Comparison of ENCODE assay signal across 1 cellular context in genomic region chr5:14913141-14913540, GRCh38.
TF ChIP-seq lines count a peak whose summit lies in the region.

No MANE protein-coding gene starts in this region.

TF ChIP-seq in GM23338, 12 proteins besides CTCF, POLR2A, EP300 and RAD21 (continued from another document):
- no peak for TF ChIP-seq ZNF462 (CRISPR knock-in tag; IDR thresholded peaks at IDR 0.05)
- TF ChIP-seq, protein P1, sequence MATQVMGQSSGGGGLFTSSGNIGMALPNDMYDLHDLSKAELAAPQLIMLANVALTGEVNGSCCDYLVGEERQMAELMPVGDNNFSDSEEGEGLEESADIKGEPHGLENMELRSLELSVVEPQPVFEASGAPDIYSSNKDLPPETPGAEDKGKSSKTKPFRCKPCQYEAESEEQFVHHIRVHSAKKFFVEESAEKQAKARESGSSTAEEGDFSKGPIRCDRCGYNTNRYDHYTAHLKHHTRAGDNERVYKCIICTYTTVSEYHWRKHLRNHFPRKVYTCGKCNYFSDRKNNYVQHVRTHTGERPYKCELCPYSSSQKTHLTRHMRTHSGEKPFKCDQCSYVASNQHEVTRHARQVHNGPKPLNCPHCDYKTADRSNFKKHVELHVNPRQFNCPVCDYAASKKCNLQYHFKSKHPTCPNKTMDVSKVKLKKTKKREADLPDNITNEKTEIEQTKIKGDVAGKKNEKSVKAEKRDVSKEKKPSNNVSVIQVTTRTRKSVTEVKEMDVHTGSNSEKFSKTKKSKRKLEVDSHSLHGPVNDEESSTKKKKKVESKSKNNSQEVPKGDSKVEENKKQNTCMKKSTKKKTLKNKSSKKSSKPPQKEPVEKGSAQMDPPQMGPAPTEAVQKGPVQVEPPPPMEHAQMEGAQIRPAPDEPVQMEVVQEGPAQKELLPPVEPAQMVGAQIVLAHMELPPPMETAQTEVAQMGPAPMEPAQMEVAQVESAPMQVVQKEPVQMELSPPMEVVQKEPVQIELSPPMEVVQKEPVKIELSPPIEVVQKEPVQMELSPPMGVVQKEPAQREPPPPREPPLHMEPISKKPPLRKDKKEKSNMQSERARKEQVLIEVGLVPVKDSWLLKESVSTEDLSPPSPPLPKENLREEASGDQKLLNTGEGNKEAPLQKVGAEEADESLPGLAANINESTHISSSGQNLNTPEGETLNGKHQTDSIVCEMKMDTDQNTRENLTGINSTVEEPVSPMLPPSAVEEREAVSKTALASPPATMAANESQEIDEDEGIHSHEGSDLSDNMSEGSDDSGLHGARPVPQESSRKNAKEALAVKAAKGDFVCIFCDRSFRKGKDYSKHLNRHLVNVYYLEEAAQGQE (IDR thresholded peaks at IDR 0.05; ENCODE audit: unreplicated experiment), result no peak
- no peak for TF ChIP-seq POLR2AphosphoS5 (IDR thresholded peaks at IDR 0.05; ENCODE audit: low read depth)
- no peak for TF ChIP-seq ZNF331 (CRISPR knock-in tag; IDR thresholded peaks at IDR 0.05; ENCODE audit: low read depth)
- no peak for TF ChIP-seq STAT1 (IDR thresholded peaks at IDR 0.05; ENCODE audit: unreplicated experiment)
- no peak for TF ChIP-seq EZH2 (IDR thresholded peaks at IDR 0.05; ENCODE audit: low read depth, unreplicated experiment)
- TF ChIP-seq EZH2phosphoT487 (IDR thresholded peaks at IDR 0.05; ENCODE audit: unreplicated experiment), result no peak
